In genomic region chr15:75100679-75101078, GRCh38 we compare ENCODE assay signal across 33 cellular contexts.
A peak's percentile ranks its signal among the peaks of the same experiment; 100 is the strongest.
DNase-seq lines count a peak whose midpoint lies in the region; ATAC-seq, FAIRE-seq and TF ChIP-seq lines count a peak whose summit lies in the region.
"Had no signal": no experiment of that assay in that cellular context is flagged by ENCODE, and none has a peak within 500 bp of the region (broad histone marks: within the 10 kb centered on the region; RNA-seq: fewer than 3 reads in every experiment).

No MANE protein-coding gene starts in this region.

- BruUV-seq in K562 (replicated peaks; lab: Mats Ljungman, UMichigan), result no TSS peak

- DNase-seq in K562 (ENCODE audit: extremely low read depth in 1 of 4, low spot score in 3 of 4) (no peak), NCI-H510A (lab: John Stamatoyannopoulos, UW) (no peak), HT-29 (ENCODE audit: low spot score) (no peak)
- DNase-seq: 8988T; ACHN; AML-193; BE2C; C1 segment of cervical spinal cord; Caco-2; Calu3; CD4-positive, alpha-beta memory T cell; CD4-positive, alpha-beta T cell; CD4-positive, CD25-positive, alpha-beta regulatory T cell; CD8-positive, alpha-beta memory T cell; CD8-positive, alpha-beta T cell; COR-L47; DMS 273 treated with DMSO at 0.1 percent for 48 hours; DMS153; DMS53; DMS79; DMS79 treated with DMSO at 0.1 percent for 48 hours; DND-41; EL had no signal

- in situ Hi-C loops in K562 (cut with MboI), result no loop called here

- no peak for TF ChIP-seq RAD21 in K562 (CRISPR knock-in tag; conservative IDR thresholded peaks at IDR 0.05 in 1 of 2, IDR thresholded peaks at IDR 0.05 in 1 of 2)

- no peak for TF ChIP-seq CTCF in Loucy (conservative IDR thresholded peaks at IDR 0.05; ENCODE audit: low read length)
- TF ChIP-seq CTCF in K562 (IDR thresholded peaks at IDR 0.05 in 2 of 3, conservative IDR thresholded peaks at IDR 0.05 in 1 of 3; ENCODE audit: insufficient read depth in 2 of 3, low read depth in 1 of 3, low read length in 3 of 3), result no peak

- CTCF ChIA-PET in K562 (lab: Yijun Ruan, JAX; ENCODE audit: low intra/inter-chr PET ratio), result no interaction called here

- H4K20me1 ChIP-seq in BLaER1, result no peaks in the 10 kb centered on the region
- H4K20me1 ChIP-seq in BLaER1 treated with 17β-estradiol and CSF1 and Interleukin-3, amounts not matched to agents 10 nM and 100 nM, result no peaks in the 10 kb centered on the region
- H4K20me1 ChIP-seq in Loucy (ENCODE audit: insufficient read depth, low read length, poor library complexity, severe bottlenecking), result no peaks in the 10 kb centered on the region
- no peaks in the 10 kb centered on the region for H4K20me1 ChIP-seq in K562 (replicated peaks; ENCODE audit: control insufficient read depth, insufficient read depth, low read length)

- intact Hi-C loops in K562 (cut with micrococcal nuclease), result no loop called here

- peaks cover 53% of the 10 kb centered on the region for H3K4me1 ChIP-seq in BLaER1
- peaks cover 46 to 63% (median 53%) of the 10 kb centered on the region in 10 experiments for H3K4me1 ChIP-seq in BLaER1 treated with 17β-estradiol and CSF1 and Interleukin-3, amounts not matched to agents 10 nM and 100 nM
- peaks cover 36% of the 10 kb centered on the region for H3K4me1 ChIP-seq in Loucy (ENCODE audit: insufficient read depth, low read length, poor library complexity, severe bottlenecking)
- no peaks in the 10 kb centered on the region for H3K4me1 ChIP-seq in K562 (replicated peaks in 1 of 2; ENCODE audit: control insufficient read depth in 2 of 2, insufficient read depth in 2 of 2, low read length in 2 of 2)
- H3K4me1 ChIP-seq: BE2C had no signal

- TF ChIP-seq POLR2A in K562 (conservative IDR thresholded peaks at IDR 0.05), result no peak

- H3K27me3 ChIP-seq in BLaER1, result no peaks in the 10 kb centered on the region
- H3K27me3 ChIP-seq in BLaER1 treated with 17β-estradiol and CSF1 and Interleukin-3, amounts not matched to agents 10 nM and 100 nM, result no peaks in the 10 kb centered on the region
- H3K27me3 ChIP-seq in Loucy (ENCODE audit: insufficient read depth, low read length, poor library complexity, severe bottlenecking), result no peaks in the 10 kb centered on the region
- no peaks in the 10 kb centered on the region for H3K27me3 ChIP-seq in K562 (ENCODE audit: control insufficient read depth in 2 of 2, insufficient read depth in 2 of 2, low read length in 2 of 2)
- H3K27me3 ChIP-seq: BE2C had no signal

- H3K4me2 ChIP-seq in BLaER1 (peak overlapping the region; percentile 58), Loucy (ENCODE audit: low read depth, low read length, poor library complexity, severe bottlenecking) (no peak overlapping the region), K562 (ENCODE audit: insufficient read depth, low read length) (no peak overlapping the region)
- H3K4me2 ChIP-seq in BLaER1 treated with 17β-estradiol and CSF1 and Interleukin-3, amounts not matched to agents 10 nM and 100 nM, result peak overlapping the region in 9 of 11 experiments; percentile 32 to 99 (median 59); a peak in 15 of 22 replicates
- H3K4me2 ChIP-seq: A549 had no signal

- 34% methylated on average over 2 of the region's 2 CpGs for WGBS in K562 (ENCODE audit: insufficient coverage, low coverage, missing lambda C conversion rate)

- H2AFZ ChIP-seq in Loucy (ENCODE audit: low read length) (peak overlapping the region; percentile 45; the same call in 1 of the 2 replicates), K562 (ENCODE audit: low read depth, low read length) (no peak overlapping the region)

- no peaks in the 10 kb centered on the region for H3K79me2 ChIP-seq in Loucy (ENCODE audit: insufficient read depth, low read length)
- no peaks in the 10 kb centered on the region for H3K79me2 ChIP-seq in K562 (ENCODE audit: control insufficient read depth, insufficient read depth, low read length)

- no peak for FAIRE-seq in K562 (lab: Jason Lieb, UNC)
- FAIRE-seq: A204.1, A549, D721Med had no signal

- no peaks in the 10 kb centered on the region for H3K36me3 ChIP-seq in BLaER1
- H3K36me3 ChIP-seq in BLaER1 treated with 17β-estradiol and CSF1 and Interleukin-3, amounts not matched to agents 10 nM and 100 nM, result no peaks in the 10 kb centered on the region
- no peaks in the 10 kb centered on the region for H3K36me3 ChIP-seq in Loucy (ENCODE audit: insufficient read depth, low read length)
- H3K36me3 ChIP-seq in K562 (ENCODE audit: control insufficient read depth, insufficient read depth, low read length), result no peaks in the 10 kb centered on the region
- H3K36me3 ChIP-seq: BE2C had no signal

- H3K9ac ChIP-seq in BLaER1 (no peak overlapping the region), Loucy (ENCODE audit: low read depth, low read length, poor library complexity, severe bottlenecking) (no peak overlapping the region), K562 (ENCODE audit: insufficient read depth in 1 of 2, low read depth in 2 of 2, low read length in 2 of 2) (no peak overlapping the region)
- peak overlapping the region in 1 of 11 experiments; percentile 38; a peak in 1 of 22 replicates for H3K9ac ChIP-seq in BLaER1 treated with 17β-estradiol and CSF1 and Interleukin-3, amounts not matched to agents 10 nM and 100 nM

- no peaks in the 10 kb centered on the region for H3K9me2 ChIP-seq in Loucy (replicated peaks; ENCODE audit: low read depth, low read length)

- H3K9me3 ChIP-seq in BLaER1 (no peaks in the 10 kb centered on the region), Loucy (ENCODE audit: insufficient read depth, low read depth, low read length) (no peaks in the 10 kb centered on the region), K562 (replicated peaks; ENCODE audit: control insufficient read depth, insufficient read depth, low read depth, low read length) (no peaks in the 10 kb centered on the region)
- H3K9me3 ChIP-seq in BLaER1 treated with 17β-estradiol and CSF1 and Interleukin-3, amounts not matched to agents 10 nM and 100 nM (replicated peaks in 1 of 11), result no peaks in the 10 kb centered on the region
- H3K9me3 ChIP-seq: A549, BE2C, Caco-2 had no signal

- H3K4me3 ChIP-seq in BLaER1 (no peak overlapping the region), Loucy (ENCODE audit: low read length, poor library complexity, severe bottlenecking) (no peak overlapping the region), K562 (no peak overlapping the region)
- no peak overlapping the region for H3K4me3 ChIP-seq in BLaER1 treated with 17β-estradiol and CSF1 and Interleukin-3, amounts not matched to agents 10 nM and 100 nM
- H3K4me3 ChIP-seq: A549 had no signal

- H3K9me1 ChIP-seq in K562 (ENCODE audit: control insufficient read depth, insufficient read depth, low read length), result no peaks in the 10 kb centered on the region

- POLR2A ChIA-PET in K562 (lab: Yijun Ruan, JAX), result interaction anchor here (0.9 to 1.0 kb wide), 2 partner anchors 9 to 68 kb away, joined by 3 to 5 read pairs; no protein-coding TSS in a partner anchor

- no peak for TF ChIP-seq EP300 in K562 (IDR thresholded peaks at IDR 0.05; ENCODE audit: low read length)

- H3K27ac ChIP-seq in BLaER1 (no peak overlapping the region), K562 (ENCODE audit: extremely low read depth, low read depth, low read length) (no peak overlapping the region)
- H3K27ac ChIP-seq in BLaER1 treated with 17β-estradiol and CSF1 and Interleukin-3, amounts not matched to agents 10 nM and 100 nM, result 0 out of 22 replicates have a peak overlapping the region, but pooled peaks of 1 of the 11 experiments have one; percentile 7
- H3K27ac ChIP-seq: 22Rv1, A549, C4-2B had no signal

- ATAC-seq in K562 (no peak), GM19397 (IDR thresholded peaks at IDR 0.05; ENCODE audit: unreplicated experiment) (no peak), HG03460 (IDR thresholded peaks at IDR 0.05; ENCODE audit: unreplicated experiment) (no peak)
- ATAC-seq: A549; CD8-positive, alpha-beta T cell had no signal

- H3F3A ChIP-seq in Loucy (ENCODE audit: low read depth), result no peaks in the 10 kb centered on the region; the same call in 1 of the 2 replicates

TF ChIP-seq in K562, 482 proteins besides CTCF, POLR2A, EP300 and RAD21 (continues in another document):
- TF ChIP-seq COPS2 (conservative IDR thresholded peaks at IDR 0.05), result no peak
- no peak for TF ChIP-seq CEBPG (CRISPR knock-in tag; IDR thresholded peaks at IDR 0.05)
- peak; percentile 34 to 51; a peak in 1 of 4 replicates for TF ChIP-seq CEBPG (tag; conservative IDR thresholded peaks at IDR 0.05 in 1 of 2, IDR thresholded peaks at IDR 0.05 in 1 of 2)
- no peak for TF ChIP-seq BRF2 (IDR thresholded peaks at IDR 0.05; ENCODE audit: borderline replicate concordance, insufficient read depth, insufficient read length)
- TF ChIP-seq NBN (IDR thresholded peaks at IDR 0.05; ENCODE audit: low read depth), result no peak
- TF ChIP-seq ZNF445 (CRISPR knock-in tag; IDR thresholded peaks at IDR 0.05; ENCODE audit: low read depth), result no peak
- TF ChIP-seq THAP7 (CRISPR knock-in tag; IDR thresholded peaks at IDR 0.05), result no peak
- TF ChIP-seq CHCHD3 (CRISPR knock-in tag; IDR thresholded peaks at IDR 0.05), result no peak
- no peak for TF ChIP-seq NFIX (CRISPR knock-in tag; IDR thresholded peaks at IDR 0.05; ENCODE audit: low read depth)
- no peak for TF ChIP-seq POU5F1 (IDR thresholded peaks at IDR 0.05; ENCODE audit: borderline replicate concordance, low read depth, low read length, partially characterized antibody)
- peak; percentile 28; the same call in 1 of the 2 replicates for TF ChIP-seq CEBPB (tag; IDR thresholded peaks at IDR 0.05)

Comparison
In these comparisons a context has a peak if more than half of its experiments do, and no peak if none do; other contexts are left out.
1. H3K4me2 ChIP-seq: peak in BLaER1 (single experiment) and BLaER1 treated with 17β-estradiol and CSF1 and Interleukin-3, amounts not matched to agents 10 nM and 100 nM (9 of 11); none in Loucy (single experiment) and K562 (single experiment).